Comparison of ENCODE assay signal across 12 cellular contexts in the genomic region with DNA sequence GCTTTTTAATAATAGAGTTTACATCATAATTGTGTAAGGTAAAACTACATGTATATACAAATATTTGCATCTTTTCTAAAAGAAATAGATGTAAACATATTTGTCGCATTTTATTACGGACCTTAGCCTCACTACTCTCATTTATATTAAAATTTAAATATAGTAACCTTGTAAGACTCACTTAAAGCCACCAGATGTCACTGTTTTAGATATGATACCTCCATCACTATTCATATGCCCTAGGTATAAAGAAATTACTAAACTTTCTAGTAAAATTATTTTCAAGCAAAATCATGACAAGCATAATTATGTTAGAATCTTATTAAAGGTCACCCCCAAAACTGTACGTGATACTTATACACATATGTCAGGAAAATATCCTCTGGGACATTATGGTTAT.
DNase-seq lines count a peak whose midpoint lies in the region; ATAC-seq, FAIRE-seq and TF ChIP-seq lines count a peak whose summit lies in the region.
"Had no signal": no experiment of that assay in that cellular context is flagged by ENCODE, and none has a peak within 500 bp of the region (broad histone marks: within the 10 kb centered on the region; RNA-seq: fewer than 3 reads in every experiment).

No MANE protein-coding gene starts in this region.

- H3K9me3 ChIP-seq in HepG2 (ENCODE audit: low read length) (no peaks in the 10 kb centered on the region), sigmoid colon (no peaks in the 10 kb centered on the region)
- no peaks in the 10 kb centered on the region for H3K9me3 ChIP-seq in effector memory CD4-positive, alpha-beta T cell (ENCODE audit: control insufficient read depth, low read length)
- H3K9me3 ChIP-seq: vagina had no signal

- intact Hi-C loops in HepG2 (cut with micrococcal nuclease; ENCODE audit: unreplicated experiment): loop anchor here (5.0 kb wide), 2 partner anchors 191 to 511 kb away; no protein-coding TSS in a partner anchor
- intact Hi-C loops in sigmoid colon (cut with DNase I): loop anchor here (10.0 kb wide), 1 partner anchor 624 kb away; no protein-coding TSS in a partner anchor

- no peaks in the 10 kb centered on the region for H3K79me2 ChIP-seq in HepG2 (ENCODE audit: insufficient read depth, low read length)

- no peak for TF ChIP-seq EP300 in HepG2 (IDR thresholded peaks at IDR 0.05; ENCODE audit: low read depth in 2 of 2, low read length in 2 of 2)
- TF ChIP-seq EP300 in HepG2 (CRISPR knock-in tag; IDR thresholded peaks at IDR 0.05; ENCODE audit: borderline replicate concordance): no peak
- no peak for TF ChIP-seq EP300 in sigmoid colon (IDR thresholded peaks at IDR 0.05)

- TF ChIP-seq RAD21 in HepG2 (CRISPR knock-in tag; IDR thresholded peaks at IDR 0.05): no peak

- POLR2A ChIA-PET in HepG2 (lab: Yijun Ruan, JAX): no interaction called here

- 92% methylated on average over 3 of the region's 3 CpGs for WGBS in HepG2 (ENCODE audit: low lambda C conversion rate)
- 31 to 70% methylated on average over 3 of the region's 3 CpGs for WGBS in sigmoid colon, 2 donors

- CTCF ChIA-PET in HepG2 (lab: Yijun Ruan, JAX; ENCODE audit: low intra/inter-chr PET ratio, low total read pairs): no interaction called here

- no peak for FAIRE-seq in HepG2 (lab: Jason Lieb, UNC)
- FAIRE-seq: H1 had no signal

- TF ChIP-seq CTCF in LNCAP (IDR thresholded peaks at IDR 0.05): peak; percentile 48
- no peak for TF ChIP-seq CTCF in HepG2 (CRISPR knock-in tag; IDR thresholded peaks at IDR 0.05)
- peak in 1 of 4 experiments; percentile 11 for TF ChIP-seq CTCF in sigmoid colon (IDR thresholded peaks at IDR 0.05)

- ATAC-seq in HepG2: no peak
- no peak for ATAC-seq in GM21423 (IDR thresholded peaks at IDR 0.05; ENCODE audit: unreplicated experiment)
- ATAC-seq: effector memory CD8-positive, alpha-beta T cell had no signal

- no peak overlapping the region for H3K9ac ChIP-seq in HepG2 (ENCODE audit: insufficient read depth, low read depth, low read length)

- H4K20me1 ChIP-seq in HepG2 (ENCODE audit: insufficient read depth, low read length): peaks cover 8% of the 10 kb centered on the region; the same call in 1 of the 2 replicates

- no peaks in the 10 kb centered on the region; a peak in 1 of 5 replicates for H3K36me3 ChIP-seq in HepG2 (replicated peaks in 1 of 2; ENCODE audit: control insufficient read depth in 1 of 2, insufficient read depth in 2 of 2, low read length in 2 of 2)
- H3K36me3 ChIP-seq in effector memory CD4-positive, alpha-beta T cell (ENCODE audit: control insufficient read depth, insufficient read depth, low read length): no peaks in the 10 kb centered on the region
- no peaks in the 10 kb centered on the region for H3K36me3 ChIP-seq in sigmoid colon
- H3K36me3 ChIP-seq: vagina had no signal

- H3K27ac ChIP-seq in HepG2 (ENCODE audit: extremely low read length, insufficient read depth, low read length) (no peak overlapping the region), sigmoid colon (no peak overlapping the region)
- no peak overlapping the region for H3K27ac ChIP-seq in effector memory CD4-positive, alpha-beta T cell (ENCODE audit: insufficient read depth, low read length, poor library complexity, severe bottlenecking)
- H3K27ac ChIP-seq: vagina had no signal

- DNase-seq in DMS114 treated with DMSO at 0.1 percent for 48 hours (lab: John Stamatoyannopoulos, UW; ENCODE audit: unreplicated experiment) (peak; percentile 40), SKM-1 (lab: John Stamatoyannopoulos, UW; ENCODE audit: unreplicated experiment) (peak; percentile 8), HepG2 (ENCODE audit: low spot score) (no peak), sigmoid colon (no peak), HK-2 (ENCODE audit: unreplicated experiment) (no peak)
- no peak for DNase-seq in effector memory CD4-positive, alpha-beta T cell
- DNase-seq: effector memory CD8-positive, alpha-beta T cell; NCI-H345 had no signal

- TF ChIP-seq POLR2A in HepG2 (IDR thresholded peaks at IDR 0.05; ENCODE audit: insufficient read depth in 1 of 2, low read depth in 2 of 2, low read length in 2 of 2) (no peak), sigmoid colon (IDR thresholded peaks at IDR 0.05) (no peak)

- no peaks in the 10 kb centered on the region for H3K4me1 ChIP-seq in HepG2 (ENCODE audit: insufficient read depth, low read length)
- no peaks in the 10 kb centered on the region for H3K4me1 ChIP-seq in effector memory CD4-positive, alpha-beta T cell (ENCODE audit: control insufficient read depth, insufficient read depth, low read length, poor library complexity, severe bottlenecking)
- no peaks in the 10 kb centered on the region for H3K4me1 ChIP-seq in sigmoid colon
- H3K4me1 ChIP-seq: vagina had no signal

- no peak overlapping the region for H3K4me2 ChIP-seq in HepG2 (ENCODE audit: low read depth, low read length)

- no peak overlapping the region for H2AFZ ChIP-seq in HepG2 (ENCODE audit: low read length)

- no TSS peak for BruUV-seq in HepG2 (replicated peaks; lab: Mats Ljungman, UMichigan)

- no peaks in the 10 kb centered on the region for H3K27me3 ChIP-seq in HepG2 (ENCODE audit: control insufficient read depth in 1 of 2, insufficient read depth in 2 of 2, low read length in 2 of 2)
- no peaks in the 10 kb centered on the region for H3K27me3 ChIP-seq in effector memory CD4-positive, alpha-beta T cell (replicated peaks; ENCODE audit: control insufficient read depth, insufficient read depth, low read length, poor library complexity, severe bottlenecking)
- H3K27me3 ChIP-seq in sigmoid colon: no peaks in the 10 kb centered on the region
- H3K27me3 ChIP-seq: vagina had no signal

- H3K4me3 ChIP-seq in HepG2 (replicated peaks in 1 of 3; ENCODE audit: insufficient read depth in 1 of 3, low read depth in 2 of 3, low read length in 3 of 3) (no peak overlapping the region), sigmoid colon (no peak overlapping the region)
- no peak overlapping the region for H3K4me3 ChIP-seq in effector memory CD4-positive, alpha-beta T cell (ENCODE audit: insufficient read depth, low read depth, low read length, poor library complexity, severe bottlenecking)
- H3K4me3 ChIP-seq: vagina had no signal

- in situ Hi-C loops in HepG2 (cut with HindIII; ENCODE audit: extremely low pct_ligation_motif_present, low pct_unique_long_range_greater_than_20kb): loop anchor here (25.0 kb wide), 1 partner anchor 636 kb away; no protein-coding TSS in a partner anchor

TF ChIP-seq in HepG2, 621 proteins besides CTCF, POLR2A, EP300 and RAD21:
- TF ChIP-seq STAG1 (CRISPR knock-in tag; IDR thresholded peaks at IDR 0.05) (peak; percentile 3; the same call in 1 of the 2 replicates), NONO (IDR thresholded peaks at IDR 0.05) (no peak), NONO (CRISPR knock-in tag; conservative IDR thresholded peaks at IDR 0.05) (no peak)

Comparison
In these comparisons a context has a peak if more than half of its experiments do, and no peak if none do; other contexts are left out.
1. DNase-seq: peak in DMS114 treated with DMSO at 0.1 percent for 48 hours (single experiment) and SKM-1 (single experiment); none in HepG2 (single experiment), effector memory CD4-positive, alpha-beta T cell (0 of 3), sigmoid colon (single experiment) and HK-2 (single experiment).